17 cellular contexts compared by ENCODE assay signal in the genomic region with DNA sequence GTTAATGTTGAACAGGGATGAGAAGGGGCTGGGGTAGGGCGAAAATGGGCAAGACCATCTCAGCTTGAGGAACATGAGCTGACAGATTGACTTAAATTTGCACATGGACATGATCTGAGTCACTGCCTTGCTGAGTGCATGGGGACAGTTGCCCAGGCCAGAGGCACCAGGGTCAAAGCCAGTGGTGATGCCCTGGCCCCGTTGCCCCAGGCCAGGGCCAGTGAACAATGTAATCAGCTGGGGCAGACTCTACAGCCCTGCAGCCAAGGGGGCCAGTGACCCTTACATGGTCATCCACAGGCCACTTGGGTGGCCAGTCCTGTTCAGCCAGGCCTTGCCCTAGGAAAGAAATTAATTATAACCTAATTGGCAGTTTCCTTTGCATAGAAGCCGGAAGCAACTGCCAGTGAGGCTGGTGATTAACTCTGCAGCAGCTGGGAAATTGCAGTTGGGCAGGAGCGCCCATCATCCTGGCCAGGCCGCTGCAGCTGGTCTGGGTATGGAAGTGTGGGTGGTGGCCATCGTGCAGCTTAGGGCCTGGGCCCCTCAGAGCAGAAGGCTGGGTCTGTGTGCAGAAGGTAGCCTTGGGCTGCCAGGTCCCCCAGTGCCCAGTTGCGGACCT. TPM values are rescaled to one million over a fixed set of nuclear protein-coding genes. Genes with fewer than 3 reads are reported as not detected.
A peak's percentile ranks its signal among the peaks of the same experiment; 100 is the strongest.
DNase-seq lines count a peak whose midpoint lies in the region; ATAC-seq, FAIRE-seq and TF ChIP-seq lines count a peak whose summit lies in the region.
"Had no signal": no experiment of that assay in that cellular context is flagged by ENCODE, and none has a peak within 500 bp of the region (broad histone marks: within the 10 kb centered on the region; RNA-seq: fewer than 3 reads in every experiment).

No MANE protein-coding gene starts in this region.

- no peaks in the 10 kb centered on the region for H3K9me3 ChIP-seq in left ventricle myocardium inferior (replicated peaks)
- H3K9me3 ChIP-seq: BLaER1 treated with 17β-estradiol and CSF1 and Interleukin-3, amounts not matched to agents 10 nM and 100 nM had no signal

- no peaks in the 10 kb centered on the region for H3K4me1 ChIP-seq in left ventricle myocardium inferior

- H3K36me3 ChIP-seq in left ventricle myocardium inferior: no peaks in the 10 kb centered on the region
- H3K36me3 ChIP-seq: BLaER1 treated with 17β-estradiol and CSF1 and Interleukin-3, amounts not matched to agents 10 nM and 100 nM had no signal

- no peak overlapping the region for H3K27ac ChIP-seq in left ventricle myocardium inferior (replicated peaks)

- intact Hi-C loops in Right ventricle myocardium inferior (cut with DNase I): no loop called here
- intact Hi-C loops in left ventricle myocardium inferior (cut with micrococcal nuclease): no loop called here

- H3K4me3 ChIP-seq in left ventricle myocardium inferior: no peak overlapping the region
- H3K4me3 ChIP-seq: BLaER1 treated with 17β-estradiol and CSF1 and Interleukin-3, amounts not matched to agents 10 nM and 100 nM; GM12878; GM23338 had no signal

- TF ChIP-seq CTCF in left ventricle myocardium inferior (IDR thresholded peaks at IDR 0.05; ENCODE audit: borderline replicate concordance): no peak

- H3K27me3 ChIP-seq in left ventricle myocardium inferior (ENCODE audit: low read depth): peaks cover 60% of the 10 kb centered on the region

- peak; percentile 53 for FAIRE-seq in urothelium cell line (lab: Jason Lieb, UNC)
- FAIRE-seq: GM12878, GM18507 had no signal

- ATAC-seq in Right ventricle myocardium inferior (no peak), left lobe of liver (peak; percentile 87), GM18517 (IDR thresholded peaks at IDR 0.05; ENCODE audit: unreplicated experiment) (no peak)
- ATAC-seq: GM12878, GM23338 had no signal

- peak; percentile 37 for DNase-seq in Right ventricle myocardium inferior (ENCODE audit: missing footprints)
- DNase-seq in left ventricle myocardium inferior: no peak
- peak; percentile 60 for DNase-seq in NCI-H146 (lab: John Stamatoyannopoulos, UW)
- DNase-seq in left lobe of liver (ENCODE audit: low spot score): peak; percentile 53
- no peak for DNase-seq in urothelium cell line (ENCODE audit: low spot score)
- no peak for DNase-seq in ureter (ENCODE audit: low spot score)
- DNase-seq in germinal center (ENCODE audit: low spot score): no peak
- DNase-seq: ACHN; Calu3; CD4-positive, CD25-positive, alpha-beta regulatory T cell; DMS 273 treated with DMSO at 0.1 percent for 48 hours; H7 had no signal

RNA-seq across cellular contexts. Expression of a gene that starts 9.6 kb away (rescaled TPM):
- total RNA-seq in Right ventricle myocardium inferior (7.7 TPM), left ventricle myocardium inferior (0.60 TPM), left lobe of liver (1.1 TPM), ureter (0.42 TPM)
- total RNA-seq: Calu3, GM12878 had no signal

RNA-seq across cellular contexts. Expression of a gene that starts 51.8 kb away (rescaled TPM):
- 8.1 TPM for total RNA-seq in Right ventricle myocardium inferior
- 7.1 TPM for total RNA-seq in left ventricle myocardium inferior
- total RNA-seq in left lobe of liver: 5.5 TPM
- total RNA-seq in ureter: 15.2 TPM

Comparison
In these comparisons a context has a peak if more than half of its experiments do, and no peak if none do; other contexts are left out.
1. DNase-seq: peak in Right ventricle myocardium inferior (single experiment), NCI-H146 (single experiment) and left lobe of liver (single experiment); none in left ventricle myocardium inferior (single experiment), urothelium cell line (single experiment), ureter (single experiment) and germinal center (single experiment).